Comparison of ENCODE assay signal across 9 cellular contexts in genomic region chr4:8911311-8912088, GRCh38. TPM values are rescaled to one million over a fixed set of nuclear protein-coding genes. Genes with fewer than 3 reads are reported as not detected.
DNase-seq lines count a peak whose midpoint lies in the region; ATAC-seq, FAIRE-seq and TF ChIP-seq lines count a peak whose summit lies in the region.
"Had no signal": no experiment of that assay in that cellular context is flagged by ENCODE, and none has a peak within 500 bp of the region (broad histone marks: within the 10 kb centered on the region; RNA-seq: fewer than 3 reads in every experiment).

No MANE protein-coding gene starts in this region.

- H3K9me3 Mint-ChIP-seq in activated T-cell treated with anti-CD3 and anti-CD28 coated beads, Interleukin-2, amount 50 U/mL, for 24 hours, result no peaks in the 10 kb centered on the region
- H3K9me3 Mint-ChIP-seq in activated T-cell treated with anti-CD3 and anti-CD28 coated beads, Interleukin-2, amount 50 U/mL, for 72 hours, result no peaks in the 10 kb centered on the region
- H3K9me3 Mint-ChIP-seq: activated T-helper 1 cell treated with anti-CD3 and anti-CD28 coated beads, Interleukin-12 subunit alpha, Interleukin-12 subunit beta, Interleukin-2, Interleukin-4 antibody, amounts not matched to agents 30 ng/mL and 10 ng/mL and 1 ng/mL, durations not matched to agents 14 hours and 24 hours and 36 hours had no signal

- H3K27ac Mint-ChIP-seq in activated T-cell treated with anti-CD3 and anti-CD28 coated beads, Interleukin-2, amount 50 U/mL, for 24 hours, result no peak overlapping the region
- H3K27ac Mint-ChIP-seq in activated T-cell treated with anti-CD3 and anti-CD28 coated beads, Interleukin-2, amount 50 U/mL, for 72 hours, result no peak overlapping the region
- H3K27ac Mint-ChIP-seq: activated T-helper 1 cell treated with anti-CD3 and anti-CD28 coated beads, Interleukin-12 subunit alpha, Interleukin-12 subunit beta, Interleukin-2, Interleukin-4 antibody, amounts not matched to agents 30 ng/mL and 10 ng/mL and 1 ng/mL, durations not matched to agents 14 hours and 24 hours and 36 hours had no signal

- 60% methylated on average over 18 of the region's 31 CpGs for WGBS in suprapubic skin

- H3K9me3 ChIP-seq in suprapubic skin, result no peaks in the 10 kb centered on the region

- H3K27me3 ChIP-seq in suprapubic skin, result peaks cover 68% of the 10 kb centered on the region

- H3K4me3 ChIP-seq in suprapubic skin, result no peak overlapping the region

- no peak for TF ChIP-seq POLR2A in suprapubic skin (IDR thresholded peaks at IDR 0.05)

- no peaks in the 10 kb centered on the region for H3K36me3 ChIP-seq in suprapubic skin

- no peak for FAIRE-seq in frontal cortex (lab: Jason Lieb, UNC)

- no peak overlapping the region for H3K4me3 Mint-ChIP-seq in activated T-cell treated with anti-CD3 and anti-CD28 coated beads, Interleukin-2, amount 50 U/mL, for 24 hours
- no peak overlapping the region for H3K4me3 Mint-ChIP-seq in activated T-cell treated with anti-CD3 and anti-CD28 coated beads, Interleukin-2, amount 50 U/mL, for 72 hours
- H3K4me3 Mint-ChIP-seq: activated T-helper 1 cell treated with anti-CD3 and anti-CD28 coated beads, Interleukin-12 subunit alpha, Interleukin-12 subunit beta, Interleukin-2, Interleukin-4 antibody, amounts not matched to agents 30 ng/mL and 10 ng/mL and 1 ng/mL, durations not matched to agents 14 hours and 24 hours and 36 hours had no signal

- H3K36me3 Mint-ChIP-seq in activated T-cell treated with anti-CD3 and anti-CD28 coated beads, Interleukin-2, amount 50 U/mL, for 24 hours (ENCODE audit: low read depth), result no peaks in the 10 kb centered on the region
- H3K36me3 Mint-ChIP-seq in activated T-cell treated with anti-CD3 and anti-CD28 coated beads, Interleukin-2, amount 50 U/mL, for 72 hours (ENCODE audit: insufficient read depth in 2 of 2), result no peaks in the 10 kb centered on the region

- DNase-seq in activated T-cell treated with anti-CD3 and anti-CD28 coated beads, Interleukin-2, amount 50 U/mL, for 24 hours, result peak; percentile 20
- DNase-seq in activated T-cell treated with anti-CD3 and anti-CD28 coated beads, Interleukin-2, amount 50 U/mL, for 72 hours, result no peak
- peak; percentile 20 for DNase-seq in NCI-H226
- DNase-seq in frontal cortex (ENCODE audit: low spot score in 2 of 2), result peak; percentile 36 to 41
- peak; percentile 45 to 69 for DNase-seq in suprapubic skin (ENCODE audit: low spot score in 2 of 2)
- no peak for DNase-seq in activated gamma-delta T cell (lab: John Stamatoyannopoulos, UW)

- no peaks in the 10 kb centered on the region for H3K4me1 Mint-ChIP-seq in activated T-cell treated with anti-CD3 and anti-CD28 coated beads, Interleukin-2, amount 50 U/mL, for 24 hours (ENCODE audit: low read depth)
- H3K4me1 Mint-ChIP-seq in activated T-cell treated with anti-CD3 and anti-CD28 coated beads, Interleukin-2, amount 50 U/mL, for 72 hours (ENCODE audit: low read depth), result no peaks in the 10 kb centered on the region

- H3K4me1 ChIP-seq in suprapubic skin, result no peaks in the 10 kb centered on the region

- TF ChIP-seq CTCF in suprapubic skin (IDR thresholded peaks at IDR 0.05), result no peak

- no peak overlapping the region for H3K27ac ChIP-seq in suprapubic skin

- no peak for TF ChIP-seq EP300 in suprapubic skin (IDR thresholded peaks at IDR 0.05)

- ATAC-seq in activated T-cell treated with anti-CD3 and anti-CD28 coated beads, Interleukin-2, amount 50 U/mL, for 72 hours (replicated peaks in 1 of 2), result no peak
- ATAC-seq in GM19452 (IDR thresholded peaks at IDR 0.05; ENCODE audit: unreplicated experiment) (no peak), GM18870 (IDR thresholded peaks at IDR 0.05; ENCODE audit: unreplicated experiment) (no peak)

- H3K27me3 Mint-ChIP-seq in activated T-cell treated with anti-CD3 and anti-CD28 coated beads, Interleukin-2, amount 50 U/mL, for 24 hours, result no peaks in the 10 kb centered on the region
- H3K27me3 Mint-ChIP-seq in activated T-cell treated with anti-CD3 and anti-CD28 coated beads, Interleukin-2, amount 50 U/mL, for 72 hours (ENCODE audit: low read depth), result no peaks in the 10 kb centered on the region

RNA-seq across cellular contexts. Expression of gene HMX1, which starts 39.9 kb away (rescaled TPM):
- not detected for total RNA-seq in activated T-cell treated with anti-CD3 and anti-CD28 coated beads, Interleukin-2, amount 50 U/mL, for 72 hours
- total RNA-seq in frontal cortex (not detected), suprapubic skin (not detected)
- total RNA-seq: activated T-helper 1 cell treated with anti-CD3 and anti-CD28 coated beads, Interleukin-12 subunit alpha, Interleukin-12 subunit beta, Interleukin-2, Interleukin-4 antibody, amounts not matched to agents 30 ng/mL and 10 ng/mL and 1 ng/mL, durations not matched to agents 14 hours and 24 hours and 36 hours had no signal

Comparison
In these comparisons a context has a peak if more than half of its experiments do, and no peak if none do; other contexts are left out.
1. DNase-seq: peak in activated T-cell treated with anti-CD3 and anti-CD28 coated beads, Interleukin-2, amount 50 U/mL, for 24 hours (single experiment), NCI-H226 (single experiment), frontal cortex (2 of 2) and suprapubic skin (2 of 2); none in activated T-cell treated with anti-CD3 and anti-CD28 coated beads, Interleukin-2, amount 50 U/mL, for 72 hours (0 of 2) and activated gamma-delta T cell (single experiment).